Comparison of ENCODE assay signal across 1 cellular context in the genomic region with DNA sequence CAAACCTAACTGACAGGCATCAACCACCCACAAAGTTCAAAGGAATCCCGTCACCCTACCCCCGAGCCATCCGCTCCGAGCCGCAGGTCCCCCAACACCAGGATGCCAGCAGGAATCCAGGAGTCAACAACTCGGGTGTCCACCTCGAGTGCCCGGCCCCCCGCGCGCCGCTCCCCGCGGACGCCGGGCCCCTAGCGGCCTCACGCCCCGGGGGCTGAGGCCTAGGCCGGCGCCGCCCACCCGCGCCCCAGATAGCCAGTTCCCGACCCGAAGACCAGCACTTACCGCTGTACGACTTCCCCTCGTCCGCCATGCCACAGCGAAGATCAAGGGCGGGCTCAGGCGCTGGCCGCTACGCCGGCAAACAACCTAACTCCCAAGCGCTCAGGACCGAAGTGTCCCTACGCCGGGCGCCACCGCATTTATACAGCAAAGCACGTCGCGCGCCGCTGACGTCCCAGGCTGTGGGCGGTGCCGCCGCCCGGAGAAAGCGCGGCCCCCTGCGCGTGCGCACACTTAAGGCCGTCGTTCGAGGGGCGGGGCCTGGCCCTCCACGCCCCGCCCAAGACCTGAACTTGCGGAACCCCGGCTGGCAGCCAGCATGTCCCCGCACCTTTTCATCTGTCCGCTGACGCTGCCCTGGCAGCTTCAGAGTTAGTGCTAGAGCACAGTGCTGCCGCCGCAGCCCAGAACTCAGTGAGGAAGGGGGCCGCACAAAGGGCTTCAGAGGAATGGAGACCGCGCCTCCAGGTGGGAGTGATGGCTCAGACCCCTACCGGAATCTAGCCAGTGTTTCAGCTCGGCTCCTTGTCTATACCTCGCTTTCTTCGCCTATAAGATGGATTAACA.
A peak's percentile ranks its signal among the peaks of the same experiment; 100 is the strongest.
TF ChIP-seq lines count a peak whose summit lies in the region.

Gene NXF1, minus strand, starts transcription at position 397 of the 849 bp plus-strand sequence. Its CDS starts 84 bp downstream, at position 313.

TF ChIP-seq in HepG2, 621 proteins besides CTCF, POLR2A, EP300 and RAD21 (continued from another document and continues in another):
- TF ChIP-seq E2F2 (CRISPR knock-in tag; IDR thresholded peaks at IDR 0.05; ENCODE audit: borderline replicate concordance) (0 out of 2 replicates have a peak, but pooled peaks have one; percentile 39), ZNF776 (CRISPR knock-in tag; IDR thresholded peaks at IDR 0.05) (peak; percentile 60; the same call in 1 of the 2 replicates), KAT7 (CRISPR knock-in tag; IDR thresholded peaks at IDR 0.05; ENCODE audit: borderline replicate concordance) (peak; percentile 66; the same call in 1 of the 2 replicates), ZNF782 (CRISPR knock-in tag; IDR thresholded peaks at IDR 0.05; ENCODE audit: borderline replicate concordance) (peak; percentile 87; the same call in 1 of the 2 replicates), RBM22 (optimal IDR thresholded peaks at IDR 0.05; ENCODE audit: low read length) (peak; percentile 64), HOXA7 (CRISPR knock-in tag; IDR thresholded peaks at IDR 0.05) (no peak), MXD4 (CRISPR knock-in tag; IDR thresholded peaks at IDR 0.05) (peak; percentile 76), ATF2 (CRISPR knock-in tag; IDR thresholded peaks at IDR 0.05) (peak; percentile 88), ZNF7 (CRISPR knock-in tag; IDR thresholded peaks at IDR 0.05) (0 out of 2 replicates have a peak, but pooled peaks have one; percentile 29), MIXL1 (CRISPR knock-in tag; IDR thresholded peaks at IDR 0.05) (peak; percentile 66; the same call in 1 of the 2 replicates), ZNF616 (CRISPR knock-in tag; IDR thresholded peaks at IDR 0.05; ENCODE audit: low read depth) (peak; percentile 17; the same call in 1 of the 2 replicates), MBNL3 (CRISPR knock-in tag; conservative IDR thresholded peaks at IDR 0.05) (no peak), ZBTB20 (CRISPR knock-in tag; IDR thresholded peaks at IDR 0.05; ENCODE audit: borderline replicate concordance, low read depth) (peak; percentile 53; the same call in 1 of the 2 replicates), ZNF121 (CRISPR knock-in tag; IDR thresholded peaks at IDR 0.05) (no peak), AFF4 (CRISPR knock-in tag; IDR thresholded peaks at IDR 0.05) (peak; percentile 96), MIER3 (CRISPR knock-in tag; IDR thresholded peaks at IDR 0.05; ENCODE audit: borderline replicate concordance) (peak; percentile 77; the same call in 1 of the 2 replicates), HOXD1 (CRISPR knock-in tag; IDR thresholded peaks at IDR 0.05) (peak; percentile 70; the same call in 1 of the 2 replicates), SRSF9 (IDR thresholded peaks at IDR 0.05; ENCODE audit: borderline replicate concordance, insufficient read depth, low read depth, low read length, poor library complexity, severe bottlenecking) (no peak), ZBTB8A (CRISPR knock-in tag; IDR thresholded peaks at IDR 0.05; ENCODE audit: borderline replicate concordance, low read depth) (0 out of 2 replicates have a peak, but pooled peaks have one; percentile 35), ZKSCAN1 (IDR thresholded peaks at IDR 0.05; ENCODE audit: low read length) (no peak), SMARCE1 (IDR thresholded peaks at IDR 0.05; ENCODE audit: borderline replicate concordance) (no peak)
- TF ChIP-seq, protein P1, sequence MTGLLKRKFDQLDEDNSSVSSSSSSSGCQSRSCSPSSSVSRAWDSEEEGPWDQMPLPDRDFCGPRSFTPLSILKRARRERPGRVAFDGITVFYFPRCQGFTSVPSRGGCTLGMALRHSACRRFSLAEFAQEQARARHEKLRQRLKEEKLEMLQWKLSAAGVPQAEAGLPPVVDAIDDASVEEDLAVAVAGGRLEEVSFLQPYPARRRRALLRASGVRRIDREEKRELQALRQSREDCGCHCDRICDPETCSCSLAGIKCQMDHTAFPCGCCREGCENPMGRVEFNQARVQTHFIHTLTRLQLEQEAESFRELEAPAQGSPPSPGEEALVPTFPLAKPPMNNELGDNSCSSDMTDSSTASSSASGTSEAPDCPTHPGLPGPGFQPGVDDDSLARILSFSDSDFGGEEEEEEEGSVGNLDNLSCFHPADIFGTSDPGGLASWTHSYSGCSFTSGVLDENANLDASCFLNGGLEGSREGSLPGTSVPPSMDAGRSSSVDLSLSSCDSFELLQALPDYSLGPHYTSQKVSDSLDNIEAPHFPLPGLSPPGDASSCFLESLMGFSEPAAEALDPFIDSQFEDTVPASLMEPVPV (CRISPR knock-in tag; IDR thresholded peaks at IDR 0.05): 0 out of 2 replicates have a peak, but pooled peaks have one; percentile 60
- TF ChIP-seq, protein P2, sequence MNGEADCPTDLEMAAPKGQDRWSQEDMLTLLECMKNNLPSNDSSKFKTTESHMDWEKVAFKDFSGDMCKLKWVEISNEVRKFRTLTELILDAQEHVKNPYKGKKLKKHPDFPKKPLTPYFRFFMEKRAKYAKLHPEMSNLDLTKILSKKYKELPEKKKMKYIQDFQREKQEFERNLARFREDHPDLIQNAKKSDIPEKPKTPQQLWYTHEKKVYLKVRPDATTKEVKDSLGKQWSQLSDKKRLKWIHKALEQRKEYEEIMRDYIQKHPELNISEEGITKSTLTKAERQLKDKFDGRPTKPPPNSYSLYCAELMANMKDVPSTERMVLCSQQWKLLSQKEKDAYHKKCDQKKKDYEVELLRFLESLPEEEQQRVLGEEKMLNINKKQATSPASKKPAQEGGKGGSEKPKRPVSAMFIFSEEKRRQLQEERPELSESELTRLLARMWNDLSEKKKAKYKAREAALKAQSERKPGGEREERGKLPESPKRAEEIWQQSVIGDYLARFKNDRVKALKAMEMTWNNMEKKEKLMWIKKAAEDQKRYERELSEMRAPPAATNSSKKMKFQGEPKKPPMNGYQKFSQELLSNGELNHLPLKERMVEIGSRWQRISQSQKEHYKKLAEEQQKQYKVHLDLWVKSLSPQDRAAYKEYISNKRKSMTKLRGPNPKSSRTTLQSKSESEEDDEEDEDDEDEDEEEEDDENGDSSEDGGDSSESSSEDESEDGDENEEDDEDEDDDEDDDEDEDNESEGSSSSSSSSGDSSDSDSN (CRISPR knock-in tag; IDR thresholded peaks at IDR 0.05): peak; percentile 90
- TF ChIP-seq, protein P3, sequence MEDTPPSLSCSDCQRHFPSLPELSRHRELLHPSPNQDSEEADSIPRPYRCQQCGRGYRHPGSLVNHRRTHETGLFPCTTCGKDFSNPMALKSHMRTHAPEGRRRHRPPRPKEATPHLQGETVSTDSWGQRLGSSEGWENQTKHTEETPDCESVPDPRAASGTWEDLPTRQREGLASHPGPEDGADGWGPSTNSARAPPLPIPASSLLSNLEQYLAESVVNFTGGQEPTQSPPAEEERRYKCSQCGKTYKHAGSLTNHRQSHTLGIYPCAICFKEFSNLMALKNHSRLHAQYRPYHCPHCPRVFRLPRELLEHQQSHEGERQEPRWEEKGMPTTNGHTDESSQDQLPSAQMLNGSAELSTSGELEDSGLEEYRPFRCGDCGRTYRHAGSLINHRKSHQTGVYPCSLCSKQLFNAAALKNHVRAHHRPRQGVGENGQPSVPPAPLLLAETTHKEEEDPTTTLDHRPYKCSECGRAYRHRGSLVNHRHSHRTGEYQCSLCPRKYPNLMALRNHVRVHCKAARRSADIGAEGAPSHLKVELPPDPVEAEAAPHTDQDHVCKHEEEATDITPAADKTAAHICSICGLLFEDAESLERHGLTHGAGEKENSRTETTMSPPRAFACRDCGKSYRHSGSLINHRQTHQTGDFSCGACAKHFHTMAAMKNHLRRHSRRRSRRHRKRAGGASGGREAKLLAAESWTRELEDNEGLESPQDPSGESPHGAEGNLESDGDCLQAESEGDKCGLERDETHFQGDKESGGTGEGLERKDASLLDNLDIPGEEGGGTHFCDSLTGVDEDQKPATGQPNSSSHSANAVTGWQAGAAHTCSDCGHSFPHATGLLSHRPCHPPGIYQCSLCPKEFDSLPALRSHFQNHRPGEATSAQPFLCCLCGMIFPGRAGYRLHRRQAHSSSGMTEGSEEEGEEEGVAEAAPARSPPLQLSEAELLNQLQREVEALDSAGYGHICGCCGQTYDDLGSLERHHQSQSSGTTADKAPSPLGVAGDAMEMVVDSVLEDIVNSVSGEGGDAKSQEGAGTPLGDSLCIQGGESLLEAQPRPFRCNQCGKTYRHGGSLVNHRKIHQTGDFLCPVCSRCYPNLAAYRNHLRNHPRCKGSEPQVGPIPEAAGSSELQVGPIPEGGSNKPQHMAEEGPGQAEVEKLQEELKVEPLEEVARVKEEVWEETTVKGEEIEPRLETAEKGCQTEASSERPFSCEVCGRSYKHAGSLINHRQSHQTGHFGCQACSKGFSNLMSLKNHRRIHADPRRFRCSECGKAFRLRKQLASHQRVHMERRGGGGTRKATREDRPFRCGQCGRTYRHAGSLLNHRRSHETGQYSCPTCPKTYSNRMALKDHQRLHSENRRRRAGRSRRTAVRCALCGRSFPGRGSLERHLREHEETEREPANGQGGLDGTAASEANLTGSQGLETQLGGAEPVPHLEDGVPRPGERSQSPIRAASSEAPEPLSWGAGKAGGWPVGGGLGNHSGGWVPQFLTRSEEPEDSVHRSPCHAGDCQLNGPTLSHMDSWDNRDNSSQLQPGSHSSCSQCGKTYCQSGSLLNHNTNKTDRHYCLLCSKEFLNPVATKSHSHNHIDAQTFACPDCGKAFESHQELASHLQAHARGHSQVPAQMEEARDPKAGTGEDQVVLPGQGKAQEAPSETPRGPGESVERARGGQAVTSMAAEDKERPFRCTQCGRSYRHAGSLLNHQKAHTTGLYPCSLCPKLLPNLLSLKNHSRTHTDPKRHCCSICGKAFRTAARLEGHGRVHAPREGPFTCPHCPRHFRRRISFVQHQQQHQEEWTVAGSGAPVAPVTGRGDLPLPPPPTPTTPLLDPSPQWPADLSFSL (CRISPR knock-in tag; IDR thresholded peaks at IDR 0.05): no peak
- TF ChIP-seq, protein P4, sequence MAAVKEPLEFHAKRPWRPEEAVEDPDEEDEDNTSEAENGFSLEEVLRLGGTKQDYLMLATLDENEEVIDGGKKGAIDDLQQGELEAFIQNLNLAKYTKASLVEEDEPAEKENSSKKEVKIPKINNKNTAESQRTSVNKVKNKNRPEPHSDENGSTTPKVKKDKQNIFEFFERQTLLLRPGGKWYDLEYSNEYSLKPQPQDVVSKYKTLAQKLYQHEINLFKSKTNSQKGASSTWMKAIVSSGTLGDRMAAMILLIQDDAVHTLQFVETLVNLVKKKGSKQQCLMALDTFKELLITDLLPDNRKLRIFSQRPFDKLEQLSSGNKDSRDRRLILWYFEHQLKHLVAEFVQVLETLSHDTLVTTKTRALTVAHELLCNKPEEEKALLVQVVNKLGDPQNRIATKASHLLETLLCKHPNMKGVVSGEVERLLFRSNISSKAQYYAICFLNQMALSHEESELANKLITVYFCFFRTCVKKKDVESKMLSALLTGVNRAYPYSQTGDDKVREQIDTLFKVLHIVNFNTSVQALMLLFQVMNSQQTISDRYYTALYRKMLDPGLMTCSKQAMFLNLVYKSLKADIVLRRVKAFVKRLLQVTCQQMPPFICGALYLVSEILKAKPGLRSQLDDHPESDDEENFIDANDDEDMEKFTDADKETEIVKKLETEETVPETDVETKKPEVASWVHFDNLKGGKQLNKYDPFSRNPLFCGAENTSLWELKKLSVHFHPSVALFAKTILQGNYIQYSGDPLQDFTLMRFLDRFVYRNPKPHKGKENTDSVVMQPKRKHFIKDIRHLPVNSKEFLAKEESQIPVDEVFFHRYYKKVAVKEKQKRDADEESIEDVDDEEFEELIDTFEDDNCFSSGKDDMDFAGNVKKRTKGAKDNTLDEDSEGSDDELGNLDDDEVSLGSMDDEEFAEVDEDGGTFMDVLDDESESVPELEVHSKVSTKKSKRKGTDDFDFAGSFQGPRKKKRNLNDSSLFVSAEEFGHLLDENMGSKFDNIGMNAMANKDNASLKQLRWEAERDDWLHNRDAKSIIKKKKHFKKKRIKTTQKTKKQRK (IDR thresholded peaks at IDR 0.05; ENCODE audit: low read length): no peak
